Comparison of ENCODE assay signal across 9 cellular contexts in the genomic region with DNA sequence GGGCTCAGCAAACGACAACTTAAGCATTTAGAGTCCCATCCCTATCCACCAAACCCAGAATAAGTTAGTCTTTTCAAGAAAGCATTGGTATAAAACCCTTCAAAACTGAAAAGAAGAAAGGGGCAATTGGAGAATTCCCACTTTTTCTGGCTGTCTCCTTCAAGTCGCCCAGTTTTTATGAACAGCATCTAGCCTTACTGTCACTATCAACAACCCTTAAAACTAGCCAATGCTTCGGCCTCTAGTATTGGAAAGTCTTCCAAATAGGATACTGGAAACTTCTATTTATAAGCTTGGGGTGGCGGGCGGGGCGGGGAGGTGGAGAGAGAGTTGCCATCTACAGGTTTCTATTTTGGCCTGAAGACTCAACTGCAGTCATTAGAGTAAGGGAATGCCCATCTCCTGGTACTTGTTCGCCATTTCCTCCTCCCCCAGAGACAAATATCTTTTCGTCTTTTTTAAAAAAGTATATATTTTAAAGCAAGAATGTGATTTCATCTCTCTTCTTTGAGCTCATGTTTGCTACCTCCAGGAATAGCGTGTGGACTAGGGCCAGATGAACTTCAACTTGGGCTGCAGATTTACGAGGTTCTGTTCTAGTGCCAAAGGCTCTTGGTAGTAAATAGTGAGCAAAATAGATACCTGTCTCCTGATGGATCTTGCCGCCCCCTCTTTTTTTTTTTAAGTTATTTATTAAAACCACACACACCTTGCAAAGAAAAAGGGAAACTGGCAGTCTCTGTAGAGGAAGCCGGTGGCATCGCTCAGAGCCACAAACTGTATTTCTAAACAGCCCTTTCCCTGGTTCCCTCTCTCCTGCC. TPM values are rescaled to one million over a fixed set of nuclear protein-coding genes. Genes with fewer than 3 reads are reported as not detected.
A peak's percentile ranks its signal among the peaks of the same experiment; 100 is the strongest.
DNase-seq lines count a peak whose midpoint lies in the region; ATAC-seq and TF ChIP-seq lines count a peak whose summit lies in the region.
"Had no signal": no experiment of that assay in that cellular context is flagged by ENCODE, and none has a peak within 500 bp of the region (broad histone marks: within the 10 kb centered on the region; RNA-seq: fewer than 3 reads in every experiment).

No MANE protein-coding gene starts in this region.

- DNase-seq in DMS153 treated with DMSO at 0.1 percent for 48 hours (lab: John Stamatoyannopoulos, UW; ENCODE audit: unreplicated experiment) (peak; percentile 19), DMS153 (lab: John Stamatoyannopoulos, UW) (no peak), SKM-1 treated with dmso at 0.1 percent for 144 hours (lab: John Stamatoyannopoulos, UW; ENCODE audit: unreplicated experiment) (peak; percentile 67), endodermal cell (no peak), foreskin keratinocyte (no peak), NCI-H2171 (lab: John Stamatoyannopoulos, UW) (no peak)
- peak in 4 of 10 donors; percentile 21 to 38 (median 35) for DNase-seq in naive thymus-derived CD8-positive, alpha-beta T cell

- H3K27me3 ChIP-seq in endodermal cell (ENCODE audit: control insufficient read depth, insufficient read depth, low read length, poor library complexity, severe bottlenecking) (peaks cover 34% of the 10 kb centered on the region), foreskin keratinocyte (no peaks in the 10 kb centered on the region)

- H3K27ac Mint-ChIP-seq in endodermal cell: no peak overlapping the region
- H3K27ac Mint-ChIP-seq in naive thymus-derived CD8-positive, alpha-beta T cell: peak overlapping the region; percentile 89 to 100 (median 99)

- no peak overlapping the region for H3K4me3 ChIP-seq in endodermal cell (ENCODE audit: low read length)

- H3K9me3 ChIP-seq in endodermal cell (ENCODE audit: control insufficient read depth, low read length): no peaks in the 10 kb centered on the region

- no peak overlapping the region for H3K9ac ChIP-seq in endodermal cell (ENCODE audit: extremely low read depth, low read length, poor library complexity, severe bottlenecking)

- WGBS in endodermal cell (ENCODE audit: insufficient coverage in 1 of 2, insufficient read length in 1 of 2), 2 experiments: 77 to 78% methylated on average over 8 to 12 of the region's 13 CpGs

- peak overlapping the region; percentile 77 for H3K4me3 Mint-ChIP-seq in endodermal cell
- peak overlapping the region; percentile 94 to 100 (median 98) for H3K4me3 Mint-ChIP-seq in naive thymus-derived CD8-positive, alpha-beta T cell

- H3K36me3 ChIP-seq in endodermal cell (ENCODE audit: control insufficient read depth, insufficient read depth, low read length): no peaks in the 10 kb centered on the region

- H3K27ac ChIP-seq in endodermal cell (ENCODE audit: low read depth, low read length) (no peak overlapping the region), foreskin keratinocyte (no peak overlapping the region)

- TF ChIP-seq CTCF in endodermal cell (conservative IDR thresholded peaks at IDR 0.05) (no peak), foreskin keratinocyte (conservative IDR thresholded peaks at IDR 0.05) (no peak)

- POLR2A ChIA-PET in naive thymus-derived CD8-positive, alpha-beta T cell (lab: Charles Lee): interaction anchor here (0.6 to 1.7 kb wide), 3 partner anchors 581 to 1299 kb away, joined by 3 to 6 read pairs (median 3); no protein-coding TSS in a partner anchor

- no peaks in the 10 kb centered on the region for H3K9me3 Mint-ChIP-seq in endodermal cell
- no peaks in the 10 kb centered on the region for H3K9me3 Mint-ChIP-seq in naive thymus-derived CD8-positive, alpha-beta T cell

- peaks cover 40% of the 10 kb centered on the region for H3K27me3 Mint-ChIP-seq in endodermal cell (ENCODE audit: insufficient read depth)
- peaks cover 0 to 4% (median 0%) of the 10 kb centered on the region in 5 donors for H3K27me3 Mint-ChIP-seq in naive thymus-derived CD8-positive, alpha-beta T cell

- no peaks in the 10 kb centered on the region for H3K36me3 Mint-ChIP-seq in endodermal cell (ENCODE audit: low read depth)
- peaks cover 0 to 6% (median 0%) of the 10 kb centered on the region in 3 donors for H3K36me3 Mint-ChIP-seq in naive thymus-derived CD8-positive, alpha-beta T cell

- H3K4me1 Mint-ChIP-seq in endodermal cell: peaks cover 23% of the 10 kb centered on the region
- peaks cover 34 to 85% (median 56%) of the 10 kb centered on the region in 4 donors for H3K4me1 Mint-ChIP-seq in naive thymus-derived CD8-positive, alpha-beta T cell

- no peak for ATAC-seq in naive thymus-derived CD8-positive, alpha-beta T cell
- ATAC-seq in foreskin keratinocyte (no peak), GM19452 (IDR thresholded peaks at IDR 0.05; ENCODE audit: unreplicated experiment) (no peak)

- no peaks in the 10 kb centered on the region for H3K4me1 ChIP-seq in endodermal cell (ENCODE audit: control insufficient read depth, insufficient read depth, low read length)
- H3K4me1 ChIP-seq in foreskin keratinocyte: peaks cover 13% of the 10 kb centered on the region

RNA-seq across cellular contexts. Expression of a gene that starts 2.7 kb away (rescaled TPM):
- total RNA-seq in endodermal cell (1 to 10 TPM; 3.8 to 3.9 TPM), foreskin keratinocyte (7.1 and 7.7 TPM in 2 replicates)
- polyA plus RNA-seq in endodermal cell (2013, experiment 1 of 2): 12.9 TPM
- polyA plus RNA-seq in endodermal cell (2013, experiment 2 of 2): 8.9 TPM
- 10 to 100 TPM; 21.3 to 23.0 TPM for total RNA-seq in naive thymus-derived CD8-positive, alpha-beta T cell
- polyA plus RNA-seq in naive thymus-derived CD8-positive, alpha-beta T cell: 1 to 10 TPM; 1.1 to 2.7 (median 2.3) TPM
- 1.9 and 2.3 TPM in 2 replicates for polyA plus RNA-seq in foreskin keratinocyte

RNA-seq across cellular contexts. Expression of a gene that starts 40.2 kb away (rescaled TPM):
- total RNA-seq in endodermal cell (not detected), foreskin keratinocyte (not detected in 2 replicates)
- polyA plus RNA-seq in endodermal cell (2013, experiment 1 of 2): not detected
- not detected for polyA plus RNA-seq in endodermal cell (2013, experiment 2 of 2)
- not detected for total RNA-seq in naive thymus-derived CD8-positive, alpha-beta T cell
- not detected for polyA plus RNA-seq in naive thymus-derived CD8-positive, alpha-beta T cell
- polyA plus RNA-seq in foreskin keratinocyte: not detected in 2 replicates
- total RNA-seq: subcutaneous adipose tissue had no signal

Comparison
In these comparisons a context has a peak if more than half of its experiments do, and no peak if none do; other contexts are left out.
1. DNase-seq: peak in DMS153 treated with DMSO at 0.1 percent for 48 hours (single experiment) and SKM-1 treated with dmso at 0.1 percent for 144 hours (single experiment); none in DMS153 (single experiment), endodermal cell (single experiment), foreskin keratinocyte (0 of 2) and NCI-H2171 (single experiment).